2 cellular contexts compared by ENCODE assay signal in the genomic region with DNA sequence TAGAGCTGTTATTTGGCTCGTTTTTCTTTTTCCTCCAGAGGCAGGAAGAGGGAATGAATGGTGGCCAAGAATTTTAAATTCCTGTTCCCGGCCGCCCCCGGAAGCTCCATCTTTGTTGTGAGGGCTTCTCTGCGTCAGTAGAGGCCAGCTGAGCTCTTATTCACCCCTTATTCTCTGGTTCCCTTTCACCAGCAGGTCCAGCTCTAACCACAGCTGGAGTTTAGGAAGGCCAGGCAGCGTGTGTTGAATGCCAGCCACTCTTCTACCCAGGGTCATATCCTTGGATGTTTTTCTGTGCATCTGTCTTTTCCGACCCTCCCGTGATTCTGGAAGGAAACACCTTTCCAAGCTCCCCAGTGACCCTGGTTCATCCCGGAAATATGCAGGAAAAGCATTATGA.
TF ChIP-seq lines count a peak whose summit lies in the region.

No MANE protein-coding gene starts in this region.

TF ChIP-seq in liver, 16 proteins besides CTCF, POLR2A, EP300 and RAD21:
- TF ChIP-seq, protein P1, sequence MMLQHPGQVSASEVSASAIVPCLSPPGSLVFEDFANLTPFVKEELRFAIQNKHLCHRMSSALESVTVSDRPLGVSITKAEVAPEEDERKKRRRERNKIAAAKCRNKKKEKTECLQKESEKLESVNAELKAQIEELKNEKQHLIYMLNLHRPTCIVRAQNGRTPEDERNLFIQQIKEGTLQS (IDR thresholded peaks at IDR 0.05), result no peak
- TF ChIP-seq TAF1 (conservative IDR thresholded peaks at IDR 0.05) (no peak), JUND (IDR thresholded peaks at IDR 0.05) (no peak), RXRA (IDR thresholded peaks at IDR 0.05) (no peak)

TF ChIP-seq in HepG2, 621 proteins besides CTCF, POLR2A, EP300 and RAD21 (continued from another document):
- TF ChIP-seq, protein P2, sequence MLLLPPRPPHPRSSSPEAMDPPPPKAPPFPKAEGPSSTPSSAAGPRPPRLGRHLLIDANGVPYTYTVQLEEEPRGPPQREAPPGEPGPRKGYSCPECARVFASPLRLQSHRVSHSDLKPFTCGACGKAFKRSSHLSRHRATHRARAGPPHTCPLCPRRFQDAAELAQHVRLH (CRISPR knock-in tag; IDR thresholded peaks at IDR 0.05; ENCODE audit: borderline replicate concordance, low read depth), result no peak
- TF ChIP-seq ELF4 (CRISPR knock-in tag; IDR thresholded peaks at IDR 0.05; ENCODE audit: borderline replicate concordance), result no peak
- no peak for TF ChIP-seq DMAP1 (CRISPR knock-in tag; IDR thresholded peaks at IDR 0.05)
- TF ChIP-seq GTF2F1 (IDR thresholded peaks at IDR 0.05; ENCODE audit: low read length), result no peak
- no peak for TF ChIP-seq SMARCE1 (IDR thresholded peaks at IDR 0.05; ENCODE audit: borderline replicate concordance)
- TF ChIP-seq ZNF619 (CRISPR knock-in tag; IDR thresholded peaks at IDR 0.05), result no peak
- TF ChIP-seq ZFP82 (CRISPR knock-in tag; IDR thresholded peaks at IDR 0.05; ENCODE audit: borderline replicate concordance), result no peak
- TF ChIP-seq SP1 (IDR thresholded peaks at IDR 0.05), result no peak
- TF ChIP-seq SP1 (CRISPR knock-in tag; IDR thresholded peaks at IDR 0.05), result no peak
- TF ChIP-seq ATF1 (CRISPR knock-in tag; IDR thresholded peaks at IDR 0.05), result no peak
- TF ChIP-seq ZNF121 (CRISPR knock-in tag; IDR thresholded peaks at IDR 0.05), result no peak
- no peak for TF ChIP-seq TSC22D2 (CRISPR knock-in tag; IDR thresholded peaks at IDR 0.05; ENCODE audit: borderline replicate concordance)
- TF ChIP-seq ZFP1 (CRISPR knock-in tag; IDR thresholded peaks at IDR 0.05), result no peak
- TF ChIP-seq ZNF703 (CRISPR knock-in tag; IDR thresholded peaks at IDR 0.05; ENCODE audit: borderline replicate concordance), result no peak
- TF ChIP-seq ZNF607 (CRISPR knock-in tag; IDR thresholded peaks at IDR 0.05; ENCODE audit: borderline replicate concordance), result no peak
- TF ChIP-seq, protein P3, sequence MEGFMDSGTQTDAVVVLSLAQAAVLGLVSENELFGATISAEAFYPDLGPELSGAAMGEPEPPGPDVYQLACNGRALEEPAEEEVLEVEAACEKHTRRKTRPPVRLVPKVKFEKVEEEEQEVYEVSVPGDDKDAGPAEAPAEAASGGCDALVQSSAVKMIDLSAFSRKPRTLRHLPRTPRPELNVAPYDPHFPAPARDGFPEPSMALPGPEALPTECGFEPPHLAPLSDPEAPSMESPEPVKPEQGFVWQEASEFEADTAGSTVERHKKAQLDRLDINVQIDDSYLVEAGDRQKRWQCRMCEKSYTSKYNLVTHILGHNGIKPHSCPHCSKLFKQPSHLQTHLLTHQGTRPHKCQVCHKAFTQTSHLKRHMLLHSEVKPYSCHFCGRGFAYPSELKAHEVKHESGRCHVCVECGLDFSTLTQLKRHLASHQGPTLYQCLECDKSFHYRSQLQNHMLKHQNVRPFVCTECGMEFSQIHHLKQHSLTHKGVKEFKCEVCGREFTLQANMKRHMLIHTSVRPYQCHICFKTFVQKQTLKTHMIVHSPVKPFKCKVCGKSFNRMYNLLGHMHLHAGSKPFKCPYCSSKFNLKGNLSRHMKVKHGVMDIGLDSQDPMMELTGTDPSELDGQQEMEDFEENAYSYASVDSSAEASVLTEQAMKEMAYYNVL (CRISPR knock-in tag; IDR thresholded peaks at IDR 0.05; ENCODE audit: borderline replicate concordance), result no peak
- TF ChIP-seq, protein P4, sequence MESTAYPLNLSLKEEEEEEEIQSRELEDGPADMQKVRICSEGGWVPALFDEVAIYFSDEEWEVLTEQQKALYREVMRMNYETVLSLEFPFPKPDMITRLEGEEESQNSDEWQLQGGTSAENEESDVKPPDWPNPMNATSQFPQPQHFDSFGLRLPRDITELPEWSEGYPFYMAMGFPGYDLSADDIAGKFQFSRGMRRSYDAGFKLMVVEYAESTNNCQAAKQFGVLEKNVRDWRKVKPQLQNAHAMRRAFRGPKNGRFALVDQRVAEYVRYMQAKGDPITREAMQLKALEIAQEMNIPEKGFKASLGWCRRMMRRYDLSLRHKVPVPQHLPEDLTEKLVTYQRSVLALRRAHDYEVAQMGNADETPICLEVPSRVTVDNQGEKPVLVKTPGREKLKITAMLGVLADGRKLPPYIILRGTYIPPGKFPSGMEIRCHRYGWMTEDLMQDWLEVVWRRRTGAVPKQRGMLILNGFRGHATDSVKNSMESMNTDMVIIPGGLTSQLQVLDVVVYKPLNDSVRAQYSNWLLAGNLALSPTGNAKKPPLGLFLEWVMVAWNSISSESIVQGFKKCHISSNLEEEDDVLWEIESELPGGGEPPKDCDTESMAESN (CRISPR knock-in tag; conservative IDR thresholded peaks at IDR 0.05), result no peak
